Comparison of ENCODE assay signal across 9 cellular contexts in the genomic region with DNA sequence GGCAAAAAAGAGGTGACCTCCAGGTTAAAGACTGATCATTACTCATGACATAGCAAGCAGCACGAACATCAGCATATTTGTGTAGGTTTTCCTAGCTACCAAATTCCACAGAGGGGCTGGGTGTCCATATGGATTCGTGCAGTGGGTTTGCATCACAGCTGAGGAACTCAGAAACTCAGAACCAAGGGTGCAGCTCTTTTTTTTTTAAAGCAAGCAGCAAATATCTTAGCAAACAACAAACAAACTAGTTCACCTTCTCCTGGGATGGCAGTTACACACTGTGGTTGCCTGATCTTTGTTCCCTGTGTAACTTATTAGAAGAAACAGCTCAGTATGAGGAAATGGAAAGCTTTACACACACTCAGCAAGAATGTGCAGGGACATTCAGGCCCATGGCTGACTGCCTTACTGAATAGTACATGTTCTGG. TPM values are rescaled to one million over a fixed set of nuclear protein-coding genes. Genes with fewer than 3 reads are reported as not detected.
A peak's percentile ranks its signal among the peaks of the same experiment; 100 is the strongest.
DNase-seq lines count a peak whose midpoint lies in the region; ATAC-seq and TF ChIP-seq lines count a peak whose summit lies in the region.
"Had no signal": no experiment of that assay in that cellular context is flagged by ENCODE, and none has a peak within 500 bp of the region (broad histone marks: within the 10 kb centered on the region; RNA-seq: fewer than 3 reads in every experiment).

No MANE protein-coding gene starts in this region.

- H3K27me3 Mint-ChIP-seq in Calu3 (ENCODE audit: unreplicated experiment) (no peaks in the 10 kb centered on the region), chondrocyte (ENCODE audit: low read depth) (no peaks in the 10 kb centered on the region)

- DNase-seq in Calu3 (peak; percentile 10), LoVo (ENCODE audit: low spot score) (peak; percentile 78), chondrocyte (ENCODE audit: low spot score) (no peak)

- CTCF ChIA-PET in Calu3 (lab: Charles Lee): interaction anchor here (0.5 to 0.8 kb wide), 2 partner anchors 61 to 1978 kb away, joined by 3 to 4 read pairs; no protein-coding TSS in a partner anchor

- no peaks in the 10 kb centered on the region for H3K36me3 ChIP-seq in mucosa of rectum (ENCODE audit: control insufficient read depth in 2 of 2, insufficient read depth in 2 of 2, low read length in 2 of 2)

- H3K36me3 Mint-ChIP-seq in Calu3 (ENCODE audit: insufficient read depth, unreplicated experiment) (peaks cover 21% of the 10 kb centered on the region), chondrocyte (ENCODE audit: low read depth) (no peaks in the 10 kb centered on the region)
- H3K36me3 Mint-ChIP-seq: memory B cell had no signal

- peak overlapping the region; percentile 73 to 84 for H3K27ac ChIP-seq in mucosa of rectum (ENCODE audit: low read depth in 2 of 2, low read length in 2 of 2)

- H3K4me1 ChIP-seq in mucosa of rectum (ENCODE audit: control insufficient read depth in 2 of 2, insufficient read depth in 2 of 2, low read length in 2 of 2): peaks cover 14 to 17% of the 10 kb centered on the region in 2 donors

- H3K4me1 Mint-ChIP-seq in Calu3 (ENCODE audit: low read depth, unreplicated experiment) (peaks cover 8% of the 10 kb centered on the region), chondrocyte (ENCODE audit: low read depth) (peaks cover 56% of the 10 kb centered on the region)

- H3K9me3 Mint-ChIP-seq in Calu3 (ENCODE audit: low read depth, unreplicated experiment): no peaks in the 10 kb centered on the region
- H3K9me3 Mint-ChIP-seq in chondrocyte (ENCODE audit: low read depth): no peaks in the 10 kb centered on the region

- no peak for TF ChIP-seq CTCF in Calu3 (IDR thresholded peaks at IDR 0.05; ENCODE audit: unreplicated experiment)
- TF ChIP-seq CTCF in chondrocyte (IDR thresholded peaks at IDR 0.05): no peak

- peak overlapping the region; percentile 18 to 65 for H3K9ac ChIP-seq in mucosa of rectum (ENCODE audit: low read depth in 1 of 2, low read length in 2 of 2)

- H3K27me3 ChIP-seq in mucosa of rectum (ENCODE audit: control insufficient read depth in 2 of 2, insufficient read depth in 2 of 2, low read length in 2 of 2): no peaks in the 10 kb centered on the region

- no peak for ATAC-seq in HG03520 (IDR thresholded peaks at IDR 0.05; ENCODE audit: unreplicated experiment)
- ATAC-seq in HG02884 (IDR thresholded peaks at IDR 0.05; ENCODE audit: unreplicated experiment): no peak
- no peak for ATAC-seq in HG03442 (IDR thresholded peaks at IDR 0.05; ENCODE audit: unreplicated experiment)
- no peak for ATAC-seq in GM19351 (IDR thresholded peaks at IDR 0.05; ENCODE audit: unreplicated experiment)

- H3K4me3 Mint-ChIP-seq in Calu3 (ENCODE audit: low read depth, unreplicated experiment): peak overlapping the region; percentile 43
- no peak overlapping the region for H3K4me3 Mint-ChIP-seq in chondrocyte (ENCODE audit: unreplicated experiment)
- H3K4me3 Mint-ChIP-seq: memory B cell had no signal

- peak overlapping the region; percentile 64 for H3K27ac Mint-ChIP-seq in Calu3 (ENCODE audit: unreplicated experiment)
- peak overlapping the region; percentile 91 for H3K27ac Mint-ChIP-seq in chondrocyte (ENCODE audit: unreplicated experiment)
- H3K27ac Mint-ChIP-seq: memory B cell had no signal

- no peaks in the 10 kb centered on the region for H3K9me3 ChIP-seq in mucosa of rectum (ENCODE audit: control insufficient read depth in 2 of 2, low read length in 2 of 2)

- peak overlapping the region; percentile 22 to 32 for H3K4me3 ChIP-seq in mucosa of rectum (ENCODE audit: low read length in 2 of 2)

- no TSS peak for BruUV-seq in Calu3 (replicated peaks; lab: Mats Ljungman, UMichigan)

- intact Hi-C loops in Calu3 (cut with micrococcal nuclease; ENCODE audit: unreplicated experiment): no loop called here

RNA-seq across cellular contexts. Expression of gene NDFIP2, which starts 4.1 kb away (rescaled TPM):
- total RNA-seq in Calu3 (2022) (25.9 and 26.7 TPM in 2 replicates), chondrocyte (29.3 to 34.5 TPM (median 33.9 TPM) in 3 replicates)
